ENCODE assay signal across 19 cellular contexts in genomic region chrY:19824136-19824535, GRCh38.
DNase-seq lines count a peak whose midpoint lies in the region; ATAC-seq, FAIRE-seq and TF ChIP-seq lines count a peak whose summit lies in the region.
"Had no signal": no experiment of that assay in that cellular context is flagged by ENCODE, and none has a peak within 500 bp of the region (broad histone marks: within the 10 kb centered on the region; RNA-seq: fewer than 3 reads in every experiment).

No MANE protein-coding gene starts in this region.

- no peak overlapping the region for H3K4me3 ChIP-seq in lower leg skin (ENCODE audit: low read depth, poor library complexity, severe bottlenecking)

- H3K27ac Mint-ChIP-seq in activated T-helper 1 cell treated with anti-CD3 and anti-CD28 coated beads, Interleukin-12 subunit alpha, Interleukin-12 subunit beta, Interleukin-2, Interleukin-4 antibody, amounts not matched to agents 30 ng/mL and 10 ng/mL and 1 ng/mL, durations not matched to agents 14 hours and 24 hours and 36 hours: no peak overlapping the region
- H3K27ac Mint-ChIP-seq: CD4-positive, alpha-beta T cell; HFFc6 had no signal

- no peak for TF ChIP-seq CTCF in lower leg skin (IDR thresholded peaks at IDR 0.05)

- 84% methylated on average over 2 of the region's 2 CpGs; no CpG with 5 or more reads in 1 of the 2 donors for WGBS in lower leg skin, 2 donors

- H3K4me3 Mint-ChIP-seq in activated T-helper 1 cell treated with anti-CD3 and anti-CD28 coated beads, Interleukin-12 subunit alpha, Interleukin-12 subunit beta, Interleukin-2, Interleukin-4 antibody, amounts not matched to agents 30 ng/mL and 10 ng/mL and 1 ng/mL, durations not matched to agents 14 hours and 24 hours and 36 hours: no peak overlapping the region
- H3K4me3 Mint-ChIP-seq: CD4-positive, alpha-beta T cell; HFFc6 had no signal

- intact Hi-C loops in activated T-helper 1 cell treated with anti-CD3 and anti-CD28 coated beads, Interleukin-12 subunit alpha, Interleukin-12 subunit beta, Interleukin-2, Interleukin-4 antibody, amounts not matched to agents 30 ng/mL and 10 ng/mL and 1 ng/mL, durations not matched to agents 14 hours and 24 hours and 36 hours (cut with micrococcal nuclease): no loop called here
- intact Hi-C loops in lower leg skin (cut with DNase I; ENCODE audit: low total_unique reads): no loop called here

- DNase-seq in GM12891 (ENCODE audit: insufficient read length, low spot score): no peak
- peak; percentile 65 for DNase-seq in MV-4-11 (lab: John Stamatoyannopoulos, UW)
- DNase-seq in RPMI8226: peak; percentile 80
- no peak for DNase-seq in DMS79 treated with DMSO at 0.1 percent for 48 hours (lab: John Stamatoyannopoulos, UW)
- DNase-seq in activated T-helper 1 cell treated with anti-CD3 and anti-CD28 coated beads, Interleukin-12 subunit alpha, Interleukin-12 subunit beta, Interleukin-2, Interleukin-4 antibody, amounts not matched to agents 30 ng/mL and 10 ng/mL and 1 ng/mL, durations not matched to agents 14 hours and 24 hours and 36 hours (ENCODE audit: low spot score): no peak
- DNase-seq in lower leg skin (ENCODE audit: low spot score in 2 of 2): no peak
- DNase-seq: ACHN; BE2C; C1 segment of cervical spinal cord; Caco-2; CD4-positive, alpha-beta T cell; GDM1; GOT3; H7; HFFc6 had no signal

- FAIRE-seq in GM12891 (lab: Jason Lieb, UNC): no peak
- FAIRE-seq: A204.1, D721Med had no signal

- no peaks in the 10 kb centered on the region for H3K4me1 Mint-ChIP-seq in activated T-helper 1 cell treated with anti-CD3 and anti-CD28 coated beads, Interleukin-12 subunit alpha, Interleukin-12 subunit beta, Interleukin-2, Interleukin-4 antibody, amounts not matched to agents 30 ng/mL and 10 ng/mL and 1 ng/mL, durations not matched to agents 14 hours and 24 hours and 36 hours (ENCODE audit: low read depth)

- ATAC-seq in HG02798 (IDR thresholded peaks at IDR 0.05; ENCODE audit: poor library complexity, unreplicated experiment): peak; percentile 39
- ATAC-seq: HCT116 had no signal

- TF ChIP-seq POLR2A in GM12891 (IDR thresholded peaks at IDR 0.05; ENCODE audit: low read depth, low read length) (no peak), lower leg skin (IDR thresholded peaks at IDR 0.05) (no peak)

- H3K9me3 Mint-ChIP-seq in activated T-helper 1 cell treated with anti-CD3 and anti-CD28 coated beads, Interleukin-12 subunit alpha, Interleukin-12 subunit beta, Interleukin-2, Interleukin-4 antibody, amounts not matched to agents 30 ng/mL and 10 ng/mL and 1 ng/mL, durations not matched to agents 14 hours and 24 hours and 36 hours: no peaks in the 10 kb centered on the region
- H3K9me3 Mint-ChIP-seq: CD4-positive, alpha-beta T cell; HFFc6 had no signal

- H3K27me3 Mint-ChIP-seq in activated T-helper 1 cell treated with anti-CD3 and anti-CD28 coated beads, Interleukin-12 subunit alpha, Interleukin-12 subunit beta, Interleukin-2, Interleukin-4 antibody, amounts not matched to agents 30 ng/mL and 10 ng/mL and 1 ng/mL, durations not matched to agents 14 hours and 24 hours and 36 hours (ENCODE audit: insufficient read depth): peaks cover 1% of the 10 kb centered on the region

- no peaks in the 10 kb centered on the region for H3K36me3 Mint-ChIP-seq in activated T-helper 1 cell treated with anti-CD3 and anti-CD28 coated beads, Interleukin-12 subunit alpha, Interleukin-12 subunit beta, Interleukin-2, Interleukin-4 antibody, amounts not matched to agents 30 ng/mL and 10 ng/mL and 1 ng/mL, durations not matched to agents 14 hours and 24 hours and 36 hours (ENCODE audit: low read depth)

TF ChIP-seq in GM12891, 5 proteins besides CTCF, POLR2A, EP300 and RAD21:
- TF ChIP-seq POLR2AphosphoS5 (IDR thresholded peaks at IDR 0.05; ENCODE audit: low read depth, low read length): no peak
- TF ChIP-seq SPI1 (IDR thresholded peaks at IDR 0.05; ENCODE audit: low read depth, low read length): peak; percentile 91
- TF ChIP-seq POU2F2 (IDR thresholded peaks at IDR 0.05; ENCODE audit: low read depth, low read length): no peak
- no peak for TF ChIP-seq PAX5 (IDR thresholded peaks at IDR 0.05; ENCODE audit: insufficient read depth, low read length, severe bottlenecking)
- TF ChIP-seq TAF1 (IDR thresholded peaks at IDR 0.05; ENCODE audit: low read depth, low read length): no peak

Comparison
In these comparisons a context has a peak if more than half of its experiments do, and no peak if none do; other contexts are left out.
1. DNase-seq: peak in MV-4-11 (single experiment) and RPMI8226 (single experiment); none in GM12891 (single experiment), DMS79 treated with DMSO at 0.1 percent for 48 hours (single experiment), activated T-helper 1 cell treated with anti-CD3 and anti-CD28 coated beads, Interleukin-12 subunit alpha, Interleukin-12 subunit beta, Interleukin-2, Interleukin-4 antibody, amounts not matched to agents 30 ng/mL and 10 ng/mL and 1 ng/mL, durations not matched to agents 14 hours and 24 hours and 36 hours (single experiment) and lower leg skin (0 of 2).